In the genomic region with DNA sequence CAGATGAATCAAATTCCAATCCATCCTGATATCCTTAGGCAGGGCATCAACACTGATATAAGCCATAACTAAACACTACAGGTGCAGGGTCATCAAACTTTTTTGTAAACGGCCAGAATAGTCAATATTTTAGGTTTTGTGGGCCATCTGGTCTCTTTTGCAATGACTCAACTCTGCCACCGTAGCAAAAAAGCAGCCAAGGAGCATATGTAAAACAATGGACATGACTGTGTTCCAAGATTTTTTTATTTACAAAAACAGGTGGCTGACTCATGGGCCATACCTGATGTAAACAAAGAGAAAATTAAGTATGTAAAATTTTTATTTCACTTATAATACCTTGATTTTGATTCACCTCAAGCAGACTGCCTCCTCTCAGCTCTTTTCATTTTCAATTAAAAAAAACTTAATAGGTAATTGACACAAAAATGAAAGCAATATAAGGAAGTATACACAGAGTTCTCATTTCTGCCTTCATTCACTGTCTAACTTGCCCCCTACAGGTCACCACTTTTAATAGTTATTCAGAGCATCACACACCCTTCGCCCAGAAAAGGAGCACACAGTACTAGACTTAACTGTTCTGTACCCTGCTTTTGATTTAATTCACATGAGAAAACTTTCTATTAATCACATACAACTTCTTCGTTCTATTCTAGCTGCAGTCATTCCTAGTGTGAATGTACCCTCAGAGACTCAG, we compare ENCODE assay signal across 13 cellular contexts. TPM values are rescaled to one million over a fixed set of nuclear protein-coding genes. Genes with fewer than 3 reads are reported as not detected.
DNase-seq lines count a peak whose midpoint lies in the region; ATAC-seq, FAIRE-seq and TF ChIP-seq lines count a peak whose summit lies in the region.
"Had no signal": no experiment of that assay in that cellular context is flagged by ENCODE, and none has a peak within 500 bp of the region (broad histone marks: within the 10 kb centered on the region; RNA-seq: fewer than 3 reads in every experiment).

No MANE protein-coding gene starts in this region.

- H4K20me1 ChIP-seq in Karpas-422 (ENCODE audit: insufficient read depth, low read depth, low read length): no peaks in the 10 kb centered on the region

- H3K9me3 ChIP-seq in Karpas-422 (ENCODE audit: low read length) (no peaks in the 10 kb centered on the region), thyroid gland (no peaks in the 10 kb centered on the region)
- H3K9me3 ChIP-seq: Peyer's patch had no signal

- H3K9me3 Mint-ChIP-seq in chondrocyte (ENCODE audit: low read depth) (peaks cover 16% of the 10 kb centered on the region), WTC11 (0 out of 2 replicates have a peak, but pooled peaks cover 2% of the 10 kb centered on the region)
- H3K9me3 Mint-ChIP-seq: activated naive CD4-positive, alpha-beta T cell treated with anti-CD3 and anti-CD28 coated beads, Interleukin-2, amount 50 U/mL, for 24 hours had no signal

- no peak for TF ChIP-seq POLR2A in thyroid gland (IDR thresholded peaks at IDR 0.05)

- no peak overlapping the region for H3K4me3 ChIP-seq in Karpas-422 (ENCODE audit: low read length)
- H3K4me3 ChIP-seq in thyroid gland (replicated peaks in 1 of 3): no peak overlapping the region
- H3K4me3 ChIP-seq: Peyer's patch had no signal

- H3K9ac ChIP-seq in Karpas-422 (ENCODE audit: low read length): no peak overlapping the region

- 72 to 83% methylated on average over 4 of the region's 4 CpGs for WGBS in thyroid gland, 2 donors

- DNase-seq in GM18507 (ENCODE audit: extremely low spot score, insufficient read length, low read depth) (no peak), Karpas-422 (peak; percentile 70), chondrocyte (ENCODE audit: low spot score) (no peak), thyroid gland (no peak), WTC11 (ENCODE audit: low spot score) (no peak), DMS79 (lab: John Stamatoyannopoulos, UW) (no peak), COLO668 (lab: John Stamatoyannopoulos, UW; ENCODE audit: unreplicated experiment) (no peak)
- DNase-seq: activated CD4-positive, alpha-beta T cell treated with anti-CD3 and anti-CD28 coated beads for 1 hour; glutamatergic neuron; NCI-H1436; Peyer's patch had no signal

- ATAC-seq in GM21528 (IDR thresholded peaks at IDR 0.05; ENCODE audit: low FRiP score, unreplicated experiment): peak; percentile 57
- no peak for ATAC-seq in WTC11

- no peak overlapping the region for H3K4me2 ChIP-seq in Karpas-422 (ENCODE audit: low read depth, low read length, poor library complexity, severe bottlenecking)

- no peaks in the 10 kb centered on the region for H3K79me2 ChIP-seq in Karpas-422 (ENCODE audit: low read length)

- no peaks in the 10 kb centered on the region for H3K27me3 ChIP-seq in Karpas-422 (ENCODE audit: low read length)
- no peaks in the 10 kb centered on the region for H3K27me3 ChIP-seq in thyroid gland
- H3K27me3 ChIP-seq: Peyer's patch had no signal

- peak; percentile 83 for FAIRE-seq in GM18507 (lab: Jason Lieb, UNC)

- H3K27ac ChIP-seq in Karpas-422 (ENCODE audit: low read length) (no peak overlapping the region), thyroid gland (no peak overlapping the region)
- H3K27ac ChIP-seq: Peyer's patch had no signal

- no peaks in the 10 kb centered on the region for H3K36me3 Mint-ChIP-seq in chondrocyte (ENCODE audit: low read depth)
- H3K36me3 Mint-ChIP-seq in WTC11: peaks cover 2% of the 10 kb centered on the region
- H3K36me3 Mint-ChIP-seq: activated naive CD4-positive, alpha-beta T cell treated with anti-CD3 and anti-CD28 coated beads, Interleukin-2, amount 50 U/mL, for 24 hours had no signal

- CTCF ChIA-PET in WTC11 (lab: Charles Lee): no interaction called here

- POLR2A ChIA-PET in WTC11 (lab: Charles Lee): no interaction called here

- H2AFZ ChIP-seq in Karpas-422 (ENCODE audit: low read length): no peak overlapping the region

- H3K27ac Mint-ChIP-seq in chondrocyte (ENCODE audit: unreplicated experiment) (no peak overlapping the region), WTC11 (no peak overlapping the region)
- H3K27ac Mint-ChIP-seq: activated naive CD4-positive, alpha-beta T cell treated with anti-CD3 and anti-CD28 coated beads, Interleukin-2, amount 50 U/mL, for 24 hours had no signal

- H3K4me1 Mint-ChIP-seq in chondrocyte (ENCODE audit: low read depth): peaks cover 5% of the 10 kb centered on the region
- peaks cover 22% of the 10 kb centered on the region for H3K4me1 Mint-ChIP-seq in WTC11
- H3K4me1 Mint-ChIP-seq: activated naive CD4-positive, alpha-beta T cell treated with anti-CD3 and anti-CD28 coated beads, Interleukin-2, amount 50 U/mL, for 24 hours had no signal

- H3K4me1 ChIP-seq in Karpas-422 (ENCODE audit: low read length) (no peaks in the 10 kb centered on the region), thyroid gland (no peaks in the 10 kb centered on the region)
- H3K4me1 ChIP-seq: Peyer's patch had no signal

- TF ChIP-seq CTCF in chondrocyte (IDR thresholded peaks at IDR 0.05): peak; percentile 31
- no peak for TF ChIP-seq CTCF in thyroid gland (IDR thresholded peaks at IDR 0.05)
- TF ChIP-seq CTCF in WTC11 (IDR thresholded peaks at IDR 0.05): no peak

- no peaks in the 10 kb centered on the region for H3K9me2 ChIP-seq in Karpas-422 (replicated peaks; ENCODE audit: insufficient read depth, low read length)

- H3K27me3 Mint-ChIP-seq in chondrocyte (ENCODE audit: low read depth): no peaks in the 10 kb centered on the region
- H3K27me3 Mint-ChIP-seq in WTC11 (ENCODE audit: low read depth): no peaks in the 10 kb centered on the region

- H3K36me3 ChIP-seq in Karpas-422 (ENCODE audit: insufficient read depth, low read length) (no peaks in the 10 kb centered on the region), thyroid gland (no peaks in the 10 kb centered on the region)
- H3K36me3 ChIP-seq: Peyer's patch had no signal

- intact Hi-C loops in thyroid gland (cut with DNase I): no loop called here

- no peak overlapping the region for H3K4me3 Mint-ChIP-seq in chondrocyte (ENCODE audit: unreplicated experiment)
- no peak overlapping the region for H3K4me3 Mint-ChIP-seq in WTC11
- H3K4me3 Mint-ChIP-seq: activated naive CD4-positive, alpha-beta T cell treated with anti-CD3 and anti-CD28 coated beads, Interleukin-2, amount 50 U/mL, for 24 hours had no signal

TF ChIP-seq in WTC11, 78 proteins besides CTCF, POLR2A, EP300 and RAD21:
- TF ChIP-seq, protein P1, sequence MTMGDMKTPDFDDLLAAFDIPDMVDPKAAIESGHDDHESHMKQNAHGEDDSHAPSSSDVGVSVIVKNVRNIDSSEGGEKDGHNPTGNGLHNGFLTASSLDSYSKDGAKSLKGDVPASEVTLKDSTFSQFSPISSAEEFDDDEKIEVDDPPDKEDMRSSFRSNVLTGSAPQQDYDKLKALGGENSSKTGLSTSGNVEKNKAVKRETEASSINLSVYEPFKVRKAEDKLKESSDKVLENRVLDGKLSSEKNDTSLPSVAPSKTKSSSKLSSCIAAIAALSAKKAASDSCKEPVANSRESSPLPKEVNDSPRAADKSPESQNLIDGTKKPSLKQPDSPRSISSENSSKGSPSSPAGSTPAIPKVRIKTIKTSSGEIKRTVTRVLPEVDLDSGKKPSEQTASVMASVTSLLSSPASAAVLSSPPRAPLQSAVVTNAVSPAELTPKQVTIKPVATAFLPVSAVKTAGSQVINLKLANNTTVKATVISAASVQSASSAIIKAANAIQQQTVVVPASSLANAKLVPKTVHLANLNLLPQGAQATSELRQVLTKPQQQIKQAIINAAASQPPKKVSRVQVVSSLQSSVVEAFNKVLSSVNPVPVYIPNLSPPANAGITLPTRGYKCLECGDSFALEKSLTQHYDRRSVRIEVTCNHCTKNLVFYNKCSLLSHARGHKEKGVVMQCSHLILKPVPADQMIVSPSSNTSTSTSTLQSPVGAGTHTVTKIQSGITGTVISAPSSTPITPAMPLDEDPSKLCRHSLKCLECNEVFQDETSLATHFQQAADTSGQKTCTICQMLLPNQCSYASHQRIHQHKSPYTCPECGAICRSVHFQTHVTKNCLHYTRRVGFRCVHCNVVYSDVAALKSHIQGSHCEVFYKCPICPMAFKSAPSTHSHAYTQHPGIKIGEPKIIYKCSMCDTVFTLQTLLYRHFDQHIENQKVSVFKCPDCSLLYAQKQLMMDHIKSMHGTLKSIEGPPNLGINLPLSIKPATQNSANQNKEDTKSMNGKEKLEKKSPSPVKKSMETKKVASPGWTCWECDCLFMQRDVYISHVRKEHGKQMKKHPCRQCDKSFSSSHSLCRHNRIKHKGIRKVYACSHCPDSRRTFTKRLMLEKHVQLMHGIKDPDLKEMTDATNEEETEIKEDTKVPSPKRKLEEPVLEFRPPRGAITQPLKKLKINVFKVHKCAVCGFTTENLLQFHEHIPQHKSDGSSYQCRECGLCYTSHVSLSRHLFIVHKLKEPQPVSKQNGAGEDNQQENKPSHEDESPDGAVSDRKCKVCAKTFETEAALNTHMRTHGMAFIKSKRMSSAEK (CRISPR knock-in tag; IDR thresholded peaks at IDR 0.05; ENCODE audit: borderline replicate concordance): no peak
- TF ChIP-seq NR1H2 (CRISPR knock-in tag; IDR thresholded peaks at IDR 0.05): no peak
- no peak for TF ChIP-seq JUN (CRISPR knock-in tag; IDR thresholded peaks at IDR 0.05)
- no peak for TF ChIP-seq HMGA2 (CRISPR knock-in tag; IDR thresholded peaks at IDR 0.05)
- no peak for TF ChIP-seq PRRX2 (CRISPR knock-in tag; IDR thresholded peaks at IDR 0.05)

RNA-seq across cellular contexts. Expression of a gene that starts 35.3 kb away (rescaled TPM):
- total RNA-seq in Karpas-422 (2014; rRNA removed; shearing (Covaris generic); ENCODE audit: low replicate concordance): not detected in 2 replicates
- total RNA-seq in chondrocyte (6.4 to 31.7 TPM (median 28.8 TPM) in 3 replicates), thyroid gland (1 to 10 TPM; 2.3 to 9.9 (median 6.1) TPM), WTC11 (2021) (99.0 to 103 TPM (median 99.8 TPM) in 3 replicates)
